Comparison of ENCODE assay signal across 8 cellular contexts in genomic region chr1:99707535-99708142, GRCh38. TPM values are rescaled to one million over a fixed set of nuclear protein-coding genes. Genes with fewer than 3 reads are reported as not detected.
DNase-seq lines count a peak whose midpoint lies in the region; ATAC-seq and TF ChIP-seq lines count a peak whose summit lies in the region.

No MANE protein-coding gene starts in this region.

- H3K9me2 ChIP-seq in neural cell (ENCODE audit: insufficient read depth, low read length): no peaks in the 10 kb centered on the region

- H3K4me2 ChIP-seq in neural cell (ENCODE audit: low read length): no peak overlapping the region

- H3K9me3 ChIP-seq in NT2/D1 (ENCODE audit: insufficient read depth, low read length) (no peaks in the 10 kb centered on the region), esophagus squamous epithelium (no peaks in the 10 kb centered on the region), neural cell (ENCODE audit: low read length) (no peaks in the 10 kb centered on the region), upper lobe of left lung (no peaks in the 10 kb centered on the region)

- TF ChIP-seq POLR2A in esophagus squamous epithelium (IDR thresholded peaks at IDR 0.05) (no peak), upper lobe of left lung (IDR thresholded peaks at IDR 0.05) (no peak)

- peaks cover 3% of the 10 kb centered on the region for H3K36me3 ChIP-seq in NT2/D1 (ENCODE audit: insufficient read depth, insufficient read length, low read length)
- H3K36me3 ChIP-seq in esophagus squamous epithelium: peaks cover 0 to 65% (median 15%) of the 10 kb centered on the region in 3 donors
- no peaks in the 10 kb centered on the region for H3K36me3 ChIP-seq in neural cell (ENCODE audit: insufficient read depth, low read length)
- H3K36me3 ChIP-seq in upper lobe of left lung: peaks cover 0 to 15% (median 5%) of the 10 kb centered on the region in 4 donors

- TF ChIP-seq CTCF in GM20000 (IDR thresholded peaks at IDR 0.05; ENCODE audit: extremely low read depth, missing control alignments) (peak; percentile 65), esophagus squamous epithelium (IDR thresholded peaks at IDR 0.05) (peak; percentile 54 to 86 (median 78)), neural cell (IDR thresholded peaks at IDR 0.05; ENCODE audit: poor library complexity, severe bottlenecking) (peak; percentile 94), upper lobe of left lung (IDR thresholded peaks at IDR 0.05) (peak; percentile 72 to 86 (median 79))

- H3K79me2 ChIP-seq in neural cell (replicated peaks; ENCODE audit: insufficient read depth, low read length): no peaks in the 10 kb centered on the region

- DNase-seq in DMS 273 (lab: John Stamatoyannopoulos, UW; ENCODE audit: unreplicated experiment) (peak; percentile 80), GM20000 (ENCODE audit: low spot score) (peak; percentile 42), HS-27A (ENCODE audit: low read depth) (peak; percentile 47), NT2/D1 (ENCODE audit: low read depth, low spot score) (peak; percentile 38), esophagus squamous epithelium (lab: John Stamatoyannopoulos, UW) (no peak), upper lobe of left lung (peak in 1 of 2 donors; percentile 76)
- peak; percentile 78 for DNase-seq in activated CD8-positive, alpha-beta memory T cell treated with anti-CD3 and anti-CD28 coated beads, Interleukin-2, amount 50 U/mL, for 48 hours

- H3K4me1 ChIP-seq in NT2/D1 (ENCODE audit: insufficient read depth, insufficient read length): no peaks in the 10 kb centered on the region
- H3K4me1 ChIP-seq in esophagus squamous epithelium: no peaks in the 10 kb centered on the region
- peaks cover 0 to 8% (median 6%) of the 10 kb centered on the region in 4 donors for H3K4me1 ChIP-seq in upper lobe of left lung

- H3K9ac ChIP-seq in NT2/D1 (ENCODE audit: insufficient read length, low read depth) (no peak overlapping the region), neural cell (ENCODE audit: low read length) (no peak overlapping the region)

- no peaks in the 10 kb centered on the region for H3F3A ChIP-seq in neural cell (ENCODE audit: insufficient read depth, low read length, poor library complexity, severe bottlenecking)

- TF ChIP-seq RAD21 in neural cell (conservative IDR thresholded peaks at IDR 0.05): peak; percentile 97

- intact Hi-C loops in esophagus squamous epithelium (cut with DNase I): no loop called here

- H3K27ac ChIP-seq in esophagus squamous epithelium (no peak overlapping the region), neural cell (ENCODE audit: low read length) (no peak overlapping the region), upper lobe of left lung (no peak overlapping the region)

- H4K20me1 ChIP-seq in neural cell (ENCODE audit: insufficient read depth): no peaks in the 10 kb centered on the region

- ATAC-seq in upper lobe of left lung (ENCODE audit: low FRiP score in 2 of 2): peak; percentile 71 to 89

- WGBS in esophagus squamous epithelium, 2 donors: 21 to 22% methylated on average over 4 of the region's 4 CpGs
- 18 to 19% methylated on average over 4 of the region's 4 CpGs for WGBS in upper lobe of left lung, 2 donors

- H3K4me3 ChIP-seq in NT2/D1 (ENCODE audit: insufficient read length, low read depth) (no peak overlapping the region), esophagus squamous epithelium (no peak overlapping the region), neural cell (ENCODE audit: low read length) (no peak overlapping the region), upper lobe of left lung (no peak overlapping the region)

- TF ChIP-seq EP300 in neural cell (conservative IDR thresholded peaks at IDR 0.05; ENCODE audit: poor library complexity, severe bottlenecking) (no peak), upper lobe of left lung (IDR thresholded peaks at IDR 0.05) (no peak)

- H3K27me3 ChIP-seq in NT2/D1 (ENCODE audit: insufficient read depth, insufficient read length) (no peaks in the 10 kb centered on the region), esophagus squamous epithelium (no peaks in the 10 kb centered on the region), neural cell (ENCODE audit: insufficient read depth, low read depth, low read length) (no peaks in the 10 kb centered on the region), upper lobe of left lung (no peaks in the 10 kb centered on the region)

- no peak overlapping the region for H2AFZ ChIP-seq in neural cell (ENCODE audit: low read depth, low read length)

TF ChIP-seq in neural cell, 6 proteins besides CTCF, POLR2A, EP300 and RAD21:
- TF ChIP-seq MXI1 (conservative IDR thresholded peaks at IDR 0.05; ENCODE audit: poor library complexity, severe bottlenecking) (no peak), SMC3 (conservative IDR thresholded peaks at IDR 0.05; ENCODE audit: poor library complexity) (peak; percentile 93)
TF ChIP-seq in neural cell: peak in this region for 1.

RNA-seq across cellular contexts. Expression of gene FRRS1, which starts 58.8 kb away (rescaled TPM):
- total RNA-seq in esophagus squamous epithelium (10 to 100 TPM; 23.1 to 40.7 (median 27.8) TPM), upper lobe of left lung (10 to 100 TPM in 2 of 6 donors, 1 to 10 TPM in 4; 2.2 to 12.6 (median 9.3) TPM)
- 5.0 TPM in 1 of 2 replicates, not detected in the other for polyA plus RNA-seq in neural cell
- polyA minus RNA-seq in neural cell: 0.73 and 0.93 TPM in 2 replicates
